18 cellular contexts compared by ENCODE assay signal in the genomic region with DNA sequence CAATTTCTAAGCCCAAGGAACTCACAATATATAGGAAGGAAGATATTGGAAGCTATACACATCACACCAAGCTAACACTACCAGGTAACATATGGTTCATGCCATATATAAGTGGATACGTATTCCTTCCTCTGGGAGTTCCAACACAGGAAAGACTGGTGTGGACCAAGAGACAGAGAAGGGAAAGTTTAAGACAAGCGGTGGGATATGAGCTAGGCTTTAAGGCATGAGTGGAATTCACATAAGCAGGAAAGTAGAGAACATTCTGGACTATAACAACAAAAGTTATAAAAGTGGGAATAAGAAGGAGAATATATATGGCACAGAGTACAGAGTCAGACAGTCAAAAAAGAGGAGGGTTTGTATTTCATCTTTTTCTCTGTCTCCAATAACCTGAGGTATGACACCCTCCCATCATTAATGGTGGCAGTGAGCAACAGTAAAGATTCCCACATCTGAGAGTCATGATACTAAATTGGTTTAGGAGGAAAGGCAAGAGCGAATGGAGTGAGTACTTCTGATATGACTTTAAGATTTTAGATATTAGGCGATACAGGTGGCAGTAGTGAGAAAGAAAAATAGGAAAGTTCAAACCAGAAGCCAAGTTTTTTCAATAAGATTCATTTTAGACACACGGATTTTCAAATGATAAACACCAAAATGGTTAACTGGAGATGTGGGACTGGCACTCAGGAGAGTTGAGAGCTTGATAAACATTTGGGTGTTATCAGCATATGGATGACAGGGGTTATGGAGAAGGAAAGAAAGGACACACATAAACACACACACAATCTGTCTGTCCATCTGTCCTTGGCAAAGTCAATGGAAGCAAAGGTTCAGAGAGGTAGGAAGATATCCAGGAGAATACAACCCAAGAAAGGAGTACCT.
DNase-seq lines count a peak whose midpoint lies in the region; ATAC-seq and TF ChIP-seq lines count a peak whose summit lies in the region.
"Had no signal": no experiment of that assay in that cellular context is flagged by ENCODE, and none has a peak within 500 bp of the region (broad histone marks: within the 10 kb centered on the region; RNA-seq: fewer than 3 reads in every experiment).

No MANE protein-coding gene starts in this region.

- H3K9me3 Mint-ChIP-seq in brain (no peaks in the 10 kb centered on the region), neural progenitor cell (no peaks in the 10 kb centered on the region)
- H3K9me3 Mint-ChIP-seq: activated naive CD4-positive, alpha-beta T cell treated with anti-CD3 and anti-CD28 coated beads for 36 hours; stimulated activated naive CD8-positive, alpha-beta T cell treated with anti-CD3 and anti-CD28 coated beads, Interleukin-15, amount 100 ng/mL, for 72 hours had no signal

- H3K9me3 ChIP-seq in left ventricle myocardium inferior (replicated peaks) (no peaks in the 10 kb centered on the region), mesenchymal stem cell (ENCODE audit: control insufficient read depth, low read length) (no peaks in the 10 kb centered on the region), tibial artery (no peaks in the 10 kb centered on the region), neural progenitor cell (ENCODE audit: low read depth) (no peaks in the 10 kb centered on the region)
- H3K9me3 ChIP-seq: esophagus muscularis mucosa, neutrophil had no signal

- no peak overlapping the region for H2AFZ ChIP-seq in mesenchymal stem cell (ENCODE audit: low read depth, low read length)
- H2AFZ ChIP-seq in neural progenitor cell (replicated peaks), result no peak overlapping the region
- H2AFZ ChIP-seq: PC-9 had no signal

- H3K36me3 ChIP-seq in left ventricle myocardium inferior (peaks cover 4% of the 10 kb centered on the region), mesenchymal stem cell (ENCODE audit: control insufficient read depth in 1 of 2, insufficient read depth in 2 of 2, low read depth in 1 of 2, low read length in 2 of 2) (peaks cover 0 to 42% of the 10 kb centered on the region in 2 experiments), tibial artery (peaks cover 0 to 5% (median 0%) of the 10 kb centered on the region in 3 donors), neural progenitor cell (no peaks in the 10 kb centered on the region)

- ATAC-seq in left cardiac atrium, result no peak
- ATAC-seq: activated CD8-positive, alpha-beta memory T cell treated with anti-CD3 and anti-CD28 coated beads, Interleukin-2, amount 10 ng/mL, durations not matched to agents 7 days and 5 days; HCT116; stimulated activated naive CD8-positive, alpha-beta T cell treated with anti-CD3 and anti-CD28 coated beads, Interleukin-15, amount 100 ng/mL, for 72 hours had no signal

- peak overlapping the region in 1 of 5 experiments; percentile 13 for H3K27ac Mint-ChIP-seq in brain
- no peak overlapping the region for H3K27ac Mint-ChIP-seq in neural progenitor cell
- H3K27ac Mint-ChIP-seq: activated CD8-positive, alpha-beta memory T cell treated with anti-CD3 and anti-CD28 coated beads, Interleukin-2, amount 10 ng/mL, durations not matched to agents 7 days and 5 days; activated naive CD4-positive, alpha-beta T cell treated with anti-CD3 and anti-CD28 coated beads for 36 hours; stimulated activated naive CD8-positive, alpha-beta T cell treated with anti-CD3 and anti-CD28 coated beads, Interleukin-15, amount 100 ng/mL, for 72 hours had no signal

- H3K27me3 ChIP-seq in left ventricle myocardium inferior (ENCODE audit: low read depth) (no peaks in the 10 kb centered on the region), mesenchymal stem cell (ENCODE audit: control insufficient read depth in 1 of 2, insufficient read depth in 1 of 2, low read length in 2 of 2) (no peaks in the 10 kb centered on the region), tibial artery (no peaks in the 10 kb centered on the region), neural progenitor cell (no peaks in the 10 kb centered on the region)
- H3K27me3 ChIP-seq: esophagus muscularis mucosa, neutrophil had no signal

- H3K27me3 Mint-ChIP-seq in brain, result peaks cover 4% of the 10 kb centered on the region
- no peaks in the 10 kb centered on the region for H3K27me3 Mint-ChIP-seq in neural progenitor cell (ENCODE audit: insufficient read depth, low read depth)
- H3K27me3 Mint-ChIP-seq: activated CD8-positive, alpha-beta memory T cell treated with anti-CD3 and anti-CD28 coated beads, Interleukin-2, amount 10 ng/mL, durations not matched to agents 7 days and 5 days; stimulated activated naive CD8-positive, alpha-beta T cell treated with anti-CD3 and anti-CD28 coated beads, Interleukin-15, amount 100 ng/mL, for 72 hours had no signal

- no peak overlapping the region for H2BK15ac ChIP-seq in mesenchymal stem cell (ENCODE audit: low read depth, poor library complexity, severe bottlenecking)

- H3K4me1 ChIP-seq in left ventricle myocardium inferior (peaks cover 78% of the 10 kb centered on the region), mesenchymal stem cell (ENCODE audit: control insufficient read depth, insufficient read depth, low read depth, low read length) (no peaks in the 10 kb centered on the region), tibial artery (peaks cover 0 to 43% (median 9%) of the 10 kb centered on the region in 4 donors), neural progenitor cell (peaks cover 16% of the 10 kb centered on the region)

- H2BK120ac ChIP-seq in mesenchymal stem cell (ENCODE audit: low read depth, low read length), result peak overlapping the region; percentile 34

- H3F3A ChIP-seq in neural progenitor cell (ENCODE audit: low read depth), result no peaks in the 10 kb centered on the region

- intact Hi-C loops in left ventricle myocardium inferior (cut with micrococcal nuclease), result no loop called here
- intact Hi-C loops in left cardiac atrium (cut with DNase I), result no loop called here
- intact Hi-C loops in tibial artery (cut with DNase I; ENCODE audit: low total_unique reads), result no loop called here

- no peaks in the 10 kb centered on the region for H4K20me1 ChIP-seq in neural progenitor cell (ENCODE audit: low read depth)

- 57% methylated on average over 4 of the region's 5 CpGs for WGBS in mesenchymal stem cell

- H3K4me3 ChIP-seq in left ventricle myocardium inferior (no peak overlapping the region), mesenchymal stem cell (ENCODE audit: insufficient read depth in 1 of 2, low read depth in 1 of 2, low read length in 2 of 2) (no peak overlapping the region), tibial artery (no peak overlapping the region), neural progenitor cell (no peak overlapping the region)
- H3K4me3 ChIP-seq: esophagus muscularis mucosa, lung, PC-9 had no signal

- TF ChIP-seq CTCF in left ventricle myocardium inferior (IDR thresholded peaks at IDR 0.05; ENCODE audit: borderline replicate concordance) (no peak), brain (conservative IDR thresholded peaks at IDR 0.05) (no peak), tibial artery (IDR thresholded peaks at IDR 0.05) (no peak), neural progenitor cell (IDR thresholded peaks at IDR 0.05) (no peak)

- no peak overlapping the region for H3K4ac ChIP-seq in mesenchymal stem cell (ENCODE audit: low read depth in 1 of 2, low read length in 2 of 2)

- H3K9ac ChIP-seq in mesenchymal stem cell (ENCODE audit: low read length) (no peak overlapping the region), neural progenitor cell (no peak overlapping the region)

- no peak overlapping the region for H4K91ac ChIP-seq in mesenchymal stem cell (ENCODE audit: low read length)

- H3K27ac ChIP-seq in left ventricle myocardium inferior (replicated peaks), result peak overlapping the region; percentile 57
- peak overlapping the region; percentile 86 for H3K27ac ChIP-seq in mesenchymal stem cell (ENCODE audit: low read length, poor library complexity, severe bottlenecking)
- peak overlapping the region; percentile 47 to 71 for H3K27ac ChIP-seq in tibial artery
- H3K27ac ChIP-seq in neural progenitor cell, result no peak overlapping the region
- H3K27ac ChIP-seq: esophagus muscularis mucosa, neutrophil, PC-9, VCaP had no signal

- H3K4me1 Mint-ChIP-seq in brain (peaks cover 59% of the 10 kb centered on the region), neural progenitor cell (peaks cover 17% of the 10 kb centered on the region)

- H3K14ac ChIP-seq in mesenchymal stem cell (ENCODE audit: low read length in 2 of 2), result no peak overlapping the region

- H3K4me3 Mint-ChIP-seq in brain (peak overlapping the region in 4 of 5 experiments; percentile 10 to 88 (median 86)), neural progenitor cell (no peak overlapping the region)
- H3K4me3 Mint-ChIP-seq: activated CD8-positive, alpha-beta memory T cell treated with anti-CD3 and anti-CD28 coated beads, Interleukin-2, amount 10 ng/mL, durations not matched to agents 7 days and 5 days; activated naive CD4-positive, alpha-beta T cell treated with anti-CD3 and anti-CD28 coated beads for 36 hours; stimulated activated naive CD8-positive, alpha-beta T cell treated with anti-CD3 and anti-CD28 coated beads, Interleukin-15, amount 100 ng/mL, for 72 hours had no signal

- H3K79me1 ChIP-seq in mesenchymal stem cell (replicated peaks; ENCODE audit: low read length, poor library complexity, severe bottlenecking), result peaks cover 4% of the 10 kb centered on the region

- H2AK5ac ChIP-seq in mesenchymal stem cell (ENCODE audit: low read length, severe bottlenecking), result peak overlapping the region; percentile 12

- peak overlapping the region in 1 of 2 experiments; percentile 49 for H3K18ac ChIP-seq in mesenchymal stem cell (ENCODE audit: low read depth in 1 of 2, low read length in 2 of 2)

- H3K23ac ChIP-seq in mesenchymal stem cell (ENCODE audit: low read length in 2 of 2), result no peak overlapping the region

- no peak overlapping the region for H2BK5ac ChIP-seq in mesenchymal stem cell (ENCODE audit: low read depth, low read length, poor library complexity, severe bottlenecking)

- H4K8ac ChIP-seq in mesenchymal stem cell (ENCODE audit: low read length), result peak overlapping the region; percentile 54

- H2BK12ac ChIP-seq in mesenchymal stem cell (ENCODE audit: low read length in 2 of 2), result peak overlapping the region in 1 of 2 experiments; percentile 54

- peaks cover 17% of the 10 kb centered on the region for H3K36me3 Mint-ChIP-seq in brain
- H3K36me3 Mint-ChIP-seq in neural progenitor cell, result peaks cover 1% of the 10 kb centered on the region

- no peak overlapping the region for H3K4me2 ChIP-seq in mesenchymal stem cell (ENCODE audit: low read length, poor library complexity, severe bottlenecking)
- no peak overlapping the region for H3K4me2 ChIP-seq in neural progenitor cell
- H3K4me2 ChIP-seq: PC-9 had no signal

- H3K79me2 ChIP-seq in neural progenitor cell (ENCODE audit: low read depth), result no peaks in the 10 kb centered on the region

- DNase-seq in left ventricle myocardium inferior (no peak), left cardiac atrium (no peak), mesenchymal stem cell (peak; percentile 54), tibial artery (no peak), medulla oblongata (ENCODE audit: extremely low spot score) (no peak), neural progenitor cell (ENCODE audit: low spot score) (no peak), COR-L47 (lab: John Stamatoyannopoulos, UW) (no peak)
- DNase-seq: activated CD8-positive, alpha-beta memory T cell treated with anti-CD3 and anti-CD28 coated beads, Interleukin-2, amount 10 ng/mL, durations not matched to agents 7 days and 5 days; activated naive CD4-positive, alpha-beta T cell treated with anti-CD3 and anti-CD28 coated beads for 36 hours; NCI-H1105 treated with DMSO at 0.1 percent for 48 hours; PC-9; stimulated activated naive CD8-positive, alpha-beta T cell treated with anti-CD3 and anti-CD28 coated beads, Interleukin-15, amount 100 ng/mL, for 72 hours had no signal
